In the genomic region with DNA sequence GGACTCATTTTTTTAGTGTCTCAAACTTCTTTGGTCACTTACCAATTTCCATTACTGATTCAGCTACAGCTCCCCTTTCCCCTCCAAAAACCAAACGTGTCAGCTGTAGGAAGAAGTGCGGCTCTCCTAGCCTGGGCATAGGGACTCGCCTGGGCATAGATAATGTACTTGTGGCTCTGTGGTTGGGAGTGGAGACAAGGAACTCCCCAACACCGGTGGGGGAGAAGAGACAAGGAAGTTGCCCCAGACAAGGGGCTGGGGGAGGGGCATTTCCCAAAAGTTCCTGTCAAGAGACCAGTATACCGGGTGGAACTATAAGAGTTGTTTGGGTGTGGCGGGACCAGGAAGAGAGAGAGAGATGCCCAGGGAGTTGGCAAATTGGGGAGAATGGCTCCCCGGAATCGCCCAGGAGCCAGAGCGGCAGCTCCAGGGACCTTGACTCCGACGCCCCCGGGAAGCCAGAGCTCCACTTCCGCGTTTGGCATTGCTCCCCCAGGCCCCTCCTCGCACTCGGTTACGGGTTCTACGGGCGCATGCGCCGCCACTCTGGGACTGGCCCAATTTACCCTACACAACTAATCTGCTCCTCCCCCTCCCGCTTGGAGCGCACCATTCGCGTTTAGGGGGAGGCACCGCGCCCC, we compare ENCODE assay signal across 8 cellular contexts. TPM values are rescaled to one million over a fixed set of nuclear protein-coding genes. Genes with fewer than 3 reads are reported as not detected.
DNase-seq lines count a peak whose midpoint lies in the region; ATAC-seq lines count a peak whose summit lies in the region.

No MANE protein-coding gene starts in this region.

- H3K27ac Mint-ChIP-seq in activated CD4-positive, alpha-beta T cell treated with anti-CD3 and anti-CD28 coated beads, Interleukin-2, amount 10 ng/mL, durations not matched to agents 24 days and 14 days: peak overlapping the region; percentile 97

- H3K4me3 Mint-ChIP-seq in activated CD4-positive, alpha-beta T cell treated with anti-CD3 and anti-CD28 coated beads, Interleukin-2, amount 10 ng/mL, durations not matched to agents 24 days and 14 days: peak overlapping the region; percentile 99

- H3K9me3 Mint-ChIP-seq in activated CD4-positive, alpha-beta T cell treated with anti-CD3 and anti-CD28 coated beads, Interleukin-2, amount 10 ng/mL, durations not matched to agents 24 days and 14 days: no peaks in the 10 kb centered on the region

- peaks cover 5% of the 10 kb centered on the region for H3K27me3 Mint-ChIP-seq in activated CD4-positive, alpha-beta T cell treated with anti-CD3 and anti-CD28 coated beads, Interleukin-2, amount 10 ng/mL, durations not matched to agents 24 days and 14 days

- H3K36me3 Mint-ChIP-seq in activated CD4-positive, alpha-beta T cell treated with anti-CD3 and anti-CD28 coated beads, Interleukin-2, amount 10 ng/mL, durations not matched to agents 24 days and 14 days (ENCODE audit: low read depth): peaks cover 6% of the 10 kb centered on the region

- H3K4me1 Mint-ChIP-seq in activated CD4-positive, alpha-beta T cell treated with anti-CD3 and anti-CD28 coated beads, Interleukin-2, amount 10 ng/mL, durations not matched to agents 24 days and 14 days: peaks cover 31% of the 10 kb centered on the region

- intact Hi-C loops in activated CD4-positive, alpha-beta T cell treated with anti-CD3 and anti-CD28 coated beads, Interleukin-2, amount 10 ng/mL, durations not matched to agents 24 days and 14 days (cut with micrococcal nuclease): loop anchor here (1.0 to 5.0 kb wide), 4 partner anchors 27 to 885 kb away; a partner anchor contains a TSS

- peak; percentile 73 for ATAC-seq in HG03432 (IDR thresholded peaks at IDR 0.05; ENCODE audit: unreplicated experiment)

- peak; percentile 95 to 100 (median 98) for DNase-seq in C1 segment of cervical spinal cord (lab: John Stamatoyannopoulos, UW)
- DNase-seq in GM19238 (ENCODE audit: insufficient read length, low spot score): peak; percentile 92
- peak; percentile 89 to 97 for DNase-seq in NCI-H526 (lab: John Stamatoyannopoulos, UW)
- DNase-seq in activated CD4-positive, alpha-beta T cell treated with anti-CD3 and anti-CD28 coated beads, Interleukin-2, amount 10 ng/mL, durations not matched to agents 24 days and 14 days: peak; percentile 97
- DNase-seq in effector CD4-positive, alpha-beta T cell: peak; percentile 90
- peak; percentile 97 for DNase-seq in medulla oblongata (ENCODE audit: extremely low spot score)
- peak; percentile 85 to 91 (median 89) for DNase-seq in stimulated activated CD4-positive, alpha-beta T cell treated with anti-CD3 and anti-CD28 coated beads, TNF-alpha, amount 100 ng/mL, for 48 hours (ENCODE audit: low read depth in 3 of 3)

RNA-seq across cellular contexts. Expression of a gene that starts 0.9 kb away (rescaled TPM):
- 31.5 and 39.6 TPM in 2 replicates for total RNA-seq in activated CD4-positive, alpha-beta T cell treated with anti-CD3 and anti-CD28 coated beads, Interleukin-2, amount 10 ng/mL, durations not matched to agents 24 days and 14 days

Comparison
In these comparisons a context has a peak if more than half of its experiments do, and no peak if none do; other contexts are left out.
1. Peak in every context shown above with its lines: DNase-seq and ATAC-seq.